1 cellular context compared by ENCODE assay signal in the genomic region with DNA sequence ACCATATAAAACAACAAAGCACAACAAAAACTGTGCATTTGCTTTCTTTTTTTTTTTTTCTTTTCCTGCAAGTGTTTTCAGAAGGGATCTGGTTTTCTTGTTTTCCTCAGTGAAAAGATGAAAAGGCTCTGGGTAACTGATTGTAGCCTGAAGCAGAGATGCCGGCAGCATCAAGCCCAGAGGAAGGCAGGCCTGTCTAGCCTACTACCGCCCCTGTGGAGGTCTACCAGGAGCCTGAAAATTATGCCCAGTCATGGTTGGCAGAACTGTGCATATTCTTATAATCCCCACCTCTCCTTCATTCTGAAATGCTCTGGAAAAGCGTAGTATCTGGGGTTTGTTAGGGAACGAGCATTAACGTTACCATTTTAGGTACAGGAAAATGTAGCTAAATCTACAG.
TF ChIP-seq lines count a peak whose summit lies in the region.

No MANE protein-coding gene starts in this region.

TF ChIP-seq in GM23338, 12 proteins besides CTCF, POLR2A, EP300 and RAD21 (continued from another document):
- TF ChIP-seq, protein P1, sequence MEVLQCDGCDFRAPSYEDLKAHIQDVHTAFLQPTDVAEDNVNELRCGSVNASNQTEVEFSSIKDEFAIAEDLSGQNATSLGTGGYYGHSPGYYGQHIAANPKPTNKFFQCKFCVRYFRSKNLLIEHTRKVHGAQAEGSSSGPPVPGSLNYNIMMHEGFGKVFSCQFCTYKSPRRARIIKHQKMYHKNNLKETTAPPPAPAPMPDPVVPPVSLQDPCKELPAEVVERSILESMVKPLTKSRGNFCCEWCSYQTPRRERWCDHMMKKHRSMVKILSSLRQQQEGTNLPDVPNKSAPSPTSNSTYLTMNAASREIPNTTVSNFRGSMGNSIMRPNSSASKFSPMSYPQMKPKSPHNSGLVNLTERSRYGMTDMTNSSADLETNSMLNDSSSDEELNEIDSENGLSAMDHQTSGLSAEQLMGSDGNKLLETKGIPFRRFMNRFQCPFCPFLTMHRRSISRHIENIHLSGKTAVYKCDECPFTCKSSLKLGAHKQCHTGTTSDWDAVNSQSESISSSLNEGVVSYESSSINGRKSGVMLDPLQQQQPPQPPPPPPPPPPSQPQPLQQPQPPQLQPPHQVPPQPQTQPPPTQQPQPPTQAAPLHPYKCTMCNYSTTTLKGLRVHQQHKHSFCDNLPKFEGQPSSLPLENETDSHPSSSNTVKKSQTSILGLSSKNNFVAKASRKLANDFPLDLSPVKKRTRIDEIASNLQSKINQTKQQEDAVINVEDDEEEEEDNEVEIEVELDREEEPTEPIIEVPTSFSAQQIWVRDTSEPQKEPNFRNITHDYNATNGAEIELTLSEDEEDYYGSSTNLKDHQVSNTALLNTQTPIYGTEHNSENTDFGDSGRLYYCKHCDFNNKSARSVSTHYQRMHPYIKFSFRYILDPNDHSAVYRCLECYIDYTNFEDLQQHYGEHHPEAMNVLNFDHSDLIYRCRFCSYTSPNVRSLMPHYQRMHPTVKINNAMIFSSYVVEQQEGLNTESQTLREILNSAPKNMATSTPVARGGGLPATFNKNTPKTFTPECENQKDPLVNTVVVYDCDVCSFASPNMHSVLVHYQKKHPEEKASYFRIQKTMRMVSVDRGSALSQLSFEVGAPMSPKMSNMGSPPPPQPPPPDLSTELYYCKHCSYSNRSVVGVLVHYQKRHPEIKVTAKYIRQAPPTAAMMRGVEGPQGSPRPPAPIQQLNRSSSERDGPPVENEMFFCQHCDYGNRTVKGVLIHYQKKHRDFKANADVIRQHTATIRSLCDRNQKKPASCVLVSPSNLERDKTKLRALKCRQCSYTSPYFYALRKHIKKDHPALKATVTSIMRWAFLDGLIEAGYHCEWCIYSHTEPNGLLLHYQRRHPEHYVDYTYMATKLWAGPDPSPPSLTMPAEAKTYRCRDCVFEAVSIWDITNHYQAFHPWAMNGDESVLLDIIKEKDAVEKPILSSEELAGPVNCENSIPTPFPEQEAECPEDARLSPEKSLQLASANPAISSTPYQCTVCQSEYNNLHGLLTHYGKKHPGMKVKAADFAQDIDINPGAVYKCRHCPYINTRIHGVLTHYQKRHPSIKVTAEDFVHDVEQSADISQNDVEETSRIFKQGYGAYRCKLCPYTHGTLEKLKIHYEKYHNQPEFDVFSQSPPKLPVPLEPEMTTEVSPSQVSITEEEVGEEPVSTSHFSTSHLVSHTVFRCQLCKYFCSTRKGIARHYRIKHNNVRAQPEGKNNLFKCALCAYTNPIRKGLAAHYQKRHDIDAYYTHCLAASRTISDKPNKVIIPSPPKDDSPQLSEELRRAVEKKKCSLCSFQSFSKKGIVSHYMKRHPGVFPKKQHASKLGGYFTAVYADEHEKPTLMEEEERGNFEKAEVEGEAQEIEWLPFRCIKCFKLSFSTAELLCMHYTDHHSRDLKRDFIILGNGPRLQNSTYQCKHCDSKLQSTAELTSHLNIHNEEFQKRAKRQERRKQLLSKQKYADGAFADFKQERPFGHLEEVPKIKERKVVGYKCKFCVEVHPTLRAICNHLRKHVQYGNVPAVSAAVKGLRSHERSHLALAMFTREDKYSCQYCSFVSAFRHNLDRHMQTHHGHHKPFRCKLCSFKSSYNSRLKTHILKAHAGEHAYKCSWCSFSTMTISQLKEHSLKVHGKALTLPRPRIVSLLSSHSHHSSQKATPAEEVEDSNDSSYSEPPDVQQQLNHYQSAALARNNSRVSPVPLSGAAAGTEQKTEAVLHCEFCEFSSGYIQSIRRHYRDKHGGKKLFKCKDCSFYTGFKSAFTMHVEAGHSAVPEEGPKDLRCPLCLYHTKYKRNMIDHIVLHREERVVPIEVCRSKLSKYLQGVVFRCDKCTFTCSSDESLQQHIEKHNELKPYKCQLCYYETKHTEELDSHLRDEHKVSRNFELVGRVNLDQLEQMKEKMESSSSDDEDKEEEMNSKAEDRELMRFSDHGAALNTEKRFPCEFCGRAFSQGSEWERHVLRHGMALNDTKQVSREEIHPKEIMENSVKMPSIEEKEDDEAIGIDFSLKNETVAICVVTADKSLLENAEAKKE (CRISPR knock-in tag; IDR thresholded peaks at IDR 0.05): no peak
- TF ChIP-seq, protein P2, sequence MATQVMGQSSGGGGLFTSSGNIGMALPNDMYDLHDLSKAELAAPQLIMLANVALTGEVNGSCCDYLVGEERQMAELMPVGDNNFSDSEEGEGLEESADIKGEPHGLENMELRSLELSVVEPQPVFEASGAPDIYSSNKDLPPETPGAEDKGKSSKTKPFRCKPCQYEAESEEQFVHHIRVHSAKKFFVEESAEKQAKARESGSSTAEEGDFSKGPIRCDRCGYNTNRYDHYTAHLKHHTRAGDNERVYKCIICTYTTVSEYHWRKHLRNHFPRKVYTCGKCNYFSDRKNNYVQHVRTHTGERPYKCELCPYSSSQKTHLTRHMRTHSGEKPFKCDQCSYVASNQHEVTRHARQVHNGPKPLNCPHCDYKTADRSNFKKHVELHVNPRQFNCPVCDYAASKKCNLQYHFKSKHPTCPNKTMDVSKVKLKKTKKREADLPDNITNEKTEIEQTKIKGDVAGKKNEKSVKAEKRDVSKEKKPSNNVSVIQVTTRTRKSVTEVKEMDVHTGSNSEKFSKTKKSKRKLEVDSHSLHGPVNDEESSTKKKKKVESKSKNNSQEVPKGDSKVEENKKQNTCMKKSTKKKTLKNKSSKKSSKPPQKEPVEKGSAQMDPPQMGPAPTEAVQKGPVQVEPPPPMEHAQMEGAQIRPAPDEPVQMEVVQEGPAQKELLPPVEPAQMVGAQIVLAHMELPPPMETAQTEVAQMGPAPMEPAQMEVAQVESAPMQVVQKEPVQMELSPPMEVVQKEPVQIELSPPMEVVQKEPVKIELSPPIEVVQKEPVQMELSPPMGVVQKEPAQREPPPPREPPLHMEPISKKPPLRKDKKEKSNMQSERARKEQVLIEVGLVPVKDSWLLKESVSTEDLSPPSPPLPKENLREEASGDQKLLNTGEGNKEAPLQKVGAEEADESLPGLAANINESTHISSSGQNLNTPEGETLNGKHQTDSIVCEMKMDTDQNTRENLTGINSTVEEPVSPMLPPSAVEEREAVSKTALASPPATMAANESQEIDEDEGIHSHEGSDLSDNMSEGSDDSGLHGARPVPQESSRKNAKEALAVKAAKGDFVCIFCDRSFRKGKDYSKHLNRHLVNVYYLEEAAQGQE (IDR thresholded peaks at IDR 0.05; ENCODE audit: unreplicated experiment): no peak
- TF ChIP-seq EZH2 (IDR thresholded peaks at IDR 0.05; ENCODE audit: low read depth, unreplicated experiment): no peak
TF ChIP-seq in GM23338: peak in this region for 0.
